ENCODE assay signal across 1 cellular context in the genomic region with DNA sequence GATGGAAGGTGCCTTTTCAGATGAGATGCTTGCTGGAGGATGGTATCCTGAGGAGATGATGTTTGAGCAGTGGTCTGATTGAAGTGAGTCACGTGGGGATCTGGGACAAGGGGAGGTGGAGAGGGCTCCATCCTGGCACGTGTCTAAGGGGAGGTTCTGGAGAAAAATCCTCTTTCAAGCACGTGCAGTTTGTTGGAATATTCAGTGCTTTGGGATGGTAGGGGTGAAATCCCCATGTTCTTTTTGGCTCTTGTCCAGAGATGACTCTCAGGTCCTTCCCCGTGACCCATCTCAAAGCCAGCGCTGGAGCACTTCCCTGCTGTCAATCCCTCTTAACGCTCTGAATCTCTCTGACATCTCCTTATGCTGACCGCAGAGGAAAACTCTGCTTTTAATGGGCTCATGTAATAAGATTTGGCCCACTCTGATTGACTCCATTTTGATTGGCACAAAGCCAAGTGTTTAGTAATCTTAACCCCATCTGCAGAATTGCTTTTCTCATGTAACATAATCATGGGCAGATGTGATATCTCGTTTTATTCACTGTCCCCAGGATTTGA.
A peak's percentile ranks its signal among the peaks of the same experiment; 100 is the strongest.
TF ChIP-seq lines count a peak whose summit lies in the region.

No MANE protein-coding gene starts in this region.

TF ChIP-seq in HEK293, 187 proteins besides CTCF, POLR2A, EP300 and RAD21 (continued from another document and continues in another):
- TF ChIP-seq, protein P1, sequence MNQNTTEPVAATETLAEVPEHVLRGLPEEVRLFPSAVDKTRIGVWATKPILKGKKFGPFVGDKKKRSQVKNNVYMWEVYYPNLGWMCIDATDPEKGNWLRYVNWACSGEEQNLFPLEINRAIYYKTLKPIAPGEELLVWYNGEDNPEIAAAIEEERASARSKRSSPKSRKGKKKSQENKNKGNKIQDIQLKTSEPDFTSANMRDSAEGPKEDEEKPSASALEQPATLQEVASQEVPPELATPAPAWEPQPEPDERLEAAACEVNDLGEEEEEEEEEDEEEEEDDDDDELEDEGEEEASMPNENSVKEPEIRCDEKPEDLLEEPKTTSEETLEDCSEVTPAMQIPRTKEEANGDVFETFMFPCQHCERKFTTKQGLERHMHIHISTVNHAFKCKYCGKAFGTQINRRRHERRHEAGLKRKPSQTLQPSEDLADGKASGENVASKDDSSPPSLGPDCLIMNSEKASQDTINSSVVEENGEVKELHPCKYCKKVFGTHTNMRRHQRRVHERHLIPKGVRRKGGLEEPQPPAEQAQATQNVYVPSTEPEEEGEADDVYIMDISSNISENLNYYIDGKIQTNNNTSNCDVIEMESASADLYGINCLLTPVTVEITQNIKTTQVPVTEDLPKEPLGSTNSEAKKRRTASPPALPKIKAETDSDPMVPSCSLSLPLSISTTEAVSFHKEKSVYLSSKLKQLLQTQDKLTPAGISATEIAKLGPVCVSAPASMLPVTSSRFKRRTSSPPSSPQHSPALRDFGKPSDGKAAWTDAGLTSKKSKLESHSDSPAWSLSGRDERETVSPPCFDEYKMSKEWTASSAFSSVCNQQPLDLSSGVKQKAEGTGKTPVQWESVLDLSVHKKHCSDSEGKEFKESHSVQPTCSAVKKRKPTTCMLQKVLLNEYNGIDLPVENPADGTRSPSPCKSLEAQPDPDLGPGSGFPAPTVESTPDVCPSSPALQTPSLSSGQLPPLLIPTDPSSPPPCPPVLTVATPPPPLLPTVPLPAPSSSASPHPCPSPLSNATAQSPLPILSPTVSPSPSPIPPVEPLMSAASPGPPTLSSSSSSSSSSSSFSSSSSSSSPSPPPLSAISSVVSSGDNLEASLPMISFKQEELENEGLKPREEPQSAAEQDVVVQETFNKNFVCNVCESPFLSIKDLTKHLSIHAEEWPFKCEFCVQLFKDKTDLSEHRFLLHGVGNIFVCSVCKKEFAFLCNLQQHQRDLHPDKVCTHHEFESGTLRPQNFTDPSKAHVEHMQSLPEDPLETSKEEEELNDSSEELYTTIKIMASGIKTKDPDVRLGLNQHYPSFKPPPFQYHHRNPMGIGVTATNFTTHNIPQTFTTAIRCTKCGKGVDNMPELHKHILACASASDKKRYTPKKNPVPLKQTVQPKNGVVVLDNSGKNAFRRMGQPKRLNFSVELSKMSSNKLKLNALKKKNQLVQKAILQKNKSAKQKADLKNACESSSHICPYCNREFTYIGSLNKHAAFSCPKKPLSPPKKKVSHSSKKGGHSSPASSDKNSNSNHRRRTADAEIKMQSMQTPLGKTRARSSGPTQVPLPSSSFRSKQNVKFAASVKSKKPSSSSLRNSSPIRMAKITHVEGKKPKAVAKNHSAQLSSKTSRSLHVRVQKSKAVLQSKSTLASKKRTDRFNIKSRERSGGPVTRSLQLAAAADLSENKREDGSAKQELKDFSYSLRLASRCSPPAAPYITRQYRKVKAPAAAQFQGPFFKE (tag by site-specific recombination; IDR thresholded peaks at IDR 0.05; ENCODE audit: borderline replicate concordance) = no peak
- no peak for TF ChIP-seq ZNF585B (tag by site-specific recombination; IDR thresholded peaks at IDR 0.05)
- TF ChIP-seq GFI1B (tag by site-specific recombination; IDR thresholded peaks at IDR 0.05) = peak; percentile 76
- TF ChIP-seq ZNF2 (tag by site-specific recombination; IDR thresholded peaks at IDR 0.05) = no peak
- TF ChIP-seq, protein P2, sequence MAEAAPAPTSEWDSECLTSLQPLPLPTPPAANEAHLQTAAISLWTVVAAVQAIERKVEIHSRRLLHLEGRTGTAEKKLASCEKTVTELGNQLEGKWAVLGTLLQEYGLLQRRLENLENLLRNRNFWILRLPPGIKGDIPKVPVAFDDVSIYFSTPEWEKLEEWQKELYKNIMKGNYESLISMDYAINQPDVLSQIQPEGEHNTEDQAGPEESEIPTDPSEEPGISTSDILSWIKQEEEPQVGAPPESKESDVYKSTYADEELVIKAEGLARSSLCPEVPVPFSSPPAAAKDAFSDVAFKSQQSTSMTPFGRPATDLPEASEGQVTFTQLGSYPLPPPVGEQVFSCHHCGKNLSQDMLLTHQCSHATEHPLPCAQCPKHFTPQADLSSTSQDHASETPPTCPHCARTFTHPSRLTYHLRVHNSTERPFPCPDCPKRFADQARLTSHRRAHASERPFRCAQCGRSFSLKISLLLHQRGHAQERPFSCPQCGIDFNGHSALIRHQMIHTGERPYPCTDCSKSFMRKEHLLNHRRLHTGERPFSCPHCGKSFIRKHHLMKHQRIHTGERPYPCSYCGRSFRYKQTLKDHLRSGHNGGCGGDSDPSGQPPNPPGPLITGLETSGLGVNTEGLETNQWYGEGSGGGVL (tag by site-specific recombination; IDR thresholded peaks at IDR 0.05) = peak; percentile 75
- TF ChIP-seq ZNF549 (tag by site-specific recombination; IDR thresholded peaks at IDR 0.05) = peak; percentile 70
- TF ChIP-seq, protein P3, sequence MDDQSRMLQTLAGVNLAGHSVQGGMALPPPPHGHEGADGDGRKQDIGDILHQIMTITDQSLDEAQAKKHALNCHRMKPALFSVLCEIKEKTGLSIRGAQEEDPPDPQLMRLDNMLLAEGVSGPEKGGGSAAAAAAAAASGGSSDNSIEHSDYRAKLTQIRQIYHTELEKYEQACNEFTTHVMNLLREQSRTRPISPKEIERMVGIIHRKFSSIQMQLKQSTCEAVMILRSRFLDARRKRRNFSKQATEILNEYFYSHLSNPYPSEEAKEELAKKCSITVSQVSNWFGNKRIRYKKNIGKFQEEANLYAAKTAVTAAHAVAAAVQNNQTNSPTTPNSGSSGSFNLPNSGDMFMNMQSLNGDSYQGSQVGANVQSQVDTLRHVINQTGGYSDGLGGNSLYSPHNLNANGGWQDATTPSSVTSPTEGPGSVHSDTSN (CRISPR knock-in tag; IDR thresholded peaks at IDR 0.05) = no peak
- no peak for TF ChIP-seq ZBTB26 (tag by site-specific recombination; optimal IDR thresholded peaks at IDR 0.05)
- no peak for TF ChIP-seq HOXD13 (CRISPR knock-in tag; IDR thresholded peaks at IDR 0.05; ENCODE audit: borderline replicate concordance)
- TF ChIP-seq ZNF555 (tag by site-specific recombination; conservative IDR thresholded peaks at IDR 0.05) = no peak
- TF ChIP-seq ZNF23 (tag by site-specific recombination; IDR thresholded peaks at IDR 0.05; ENCODE audit: borderline replicate concordance) = no peak
- no peak for TF ChIP-seq ZNF621 (tag by site-specific recombination; IDR thresholded peaks at IDR 0.05)
- no peak for TF ChIP-seq ZNF394 (tag by site-specific recombination; IDR thresholded peaks at IDR 0.05; ENCODE audit: borderline replicate concordance)
- TF ChIP-seq ZNF157 (tag by site-specific recombination; IDR thresholded peaks at IDR 0.05) = no peak
- TF ChIP-seq IKZF3 (tag by site-specific recombination; IDR thresholded peaks at IDR 0.05) = 0 out of 2 replicates have a peak, but pooled peaks have one; percentile 34
- peak; percentile 65 for TF ChIP-seq ZNF558 (tag by site-specific recombination; IDR thresholded peaks at IDR 0.05)
- TF ChIP-seq OSR2 (tag by site-specific recombination; IDR thresholded peaks at IDR 0.05) = peak; percentile 43; the same call in 1 of the 2 replicates
- TF ChIP-seq ZNF677 (tag by site-specific recombination; IDR thresholded peaks at IDR 0.05) = peak; percentile 40; the same call in 1 of the 2 replicates
- TF ChIP-seq ZNF792 (tag by site-specific recombination; IDR thresholded peaks at IDR 0.05) = no peak
- no peak for TF ChIP-seq HOXC10 (CRISPR knock-in tag; IDR thresholded peaks at IDR 0.05)
- TF ChIP-seq ZNF707 (tag by site-specific recombination; IDR thresholded peaks at IDR 0.05) = no peak
- TF ChIP-seq ZNF501 (tag by site-specific recombination; IDR thresholded peaks at IDR 0.05) = no peak
- TF ChIP-seq, protein P4, sequence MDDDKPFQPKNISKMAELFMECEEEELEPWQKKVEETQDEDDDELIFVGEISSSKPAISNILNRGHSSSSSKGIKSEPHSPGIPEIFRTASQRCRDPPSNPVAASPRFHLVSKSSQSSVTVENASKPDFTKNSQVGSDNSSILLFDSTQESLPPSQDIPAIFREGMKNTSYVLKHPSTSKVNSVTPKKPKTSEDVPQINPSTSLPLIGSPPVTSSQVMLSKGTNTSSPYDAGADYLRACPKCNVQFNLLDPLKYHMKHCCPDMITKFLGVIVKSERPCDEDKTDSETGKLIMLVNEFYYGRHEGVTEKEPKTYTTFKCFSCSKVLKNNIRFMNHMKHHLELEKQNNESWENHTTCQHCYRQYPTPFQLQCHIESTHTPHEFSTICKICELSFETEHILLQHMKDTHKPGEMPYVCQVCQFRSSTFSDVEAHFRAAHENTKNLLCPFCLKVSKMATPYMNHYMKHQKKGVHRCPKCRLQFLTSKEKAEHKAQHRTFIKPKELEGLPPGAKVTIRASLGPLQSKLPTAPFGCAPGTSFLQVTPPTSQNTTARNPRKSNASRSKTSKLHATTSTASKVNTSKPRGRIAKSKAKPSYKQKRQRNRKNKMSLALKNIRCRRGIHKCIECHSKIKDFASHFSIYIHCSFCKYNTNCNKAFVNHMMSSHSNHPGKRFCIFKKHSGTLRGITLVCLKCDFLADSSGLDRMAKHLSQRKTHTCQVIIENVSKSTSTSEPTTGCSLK (tag by site-specific recombination; IDR thresholded peaks at IDR 0.05) = no peak
- TF ChIP-seq ZBTB44 (tag by site-specific recombination; IDR thresholded peaks at IDR 0.05) = peak; percentile 86
- TF ChIP-seq ZBTB20 (tag by site-specific recombination; IDR thresholded peaks at IDR 0.05) = no peak
- peak; percentile 30; the same call in 1 of the 2 replicates for TF ChIP-seq ZNF335 (tag by site-specific recombination; conservative IDR thresholded peaks at IDR 0.05)
- TF ChIP-seq ZNF221 (tag by site-specific recombination; IDR thresholded peaks at IDR 0.05; ENCODE audit: borderline replicate concordance) = peak; percentile 79; the same call in 1 of the 2 replicates
- TF ChIP-seq ZNF280D (tag by site-specific recombination; IDR thresholded peaks at IDR 0.05) = no peak
- no peak for TF ChIP-seq ZSCAN16 (tag by site-specific recombination; IDR thresholded peaks at IDR 0.05)
- TF ChIP-seq YY2 (tag by site-specific recombination; IDR thresholded peaks at IDR 0.05) = no peak
- TF ChIP-seq GLI4 (tag by site-specific recombination; IDR thresholded peaks at IDR 0.05) = no peak
- TF ChIP-seq EGR2 (tag by site-specific recombination; IDR thresholded peaks at IDR 0.05; ENCODE audit: low read depth) = no peak
- TF ChIP-seq ZNF169 (tag by site-specific recombination; IDR thresholded peaks at IDR 0.05) = no peak
- no peak for TF ChIP-seq ZNF133 (tag by site-specific recombination; IDR thresholded peaks at IDR 0.05)
- TF ChIP-seq ZNF660 (tag by site-specific recombination; IDR thresholded peaks at IDR 0.05) = peak; percentile 98
- TF ChIP-seq ZNF140 (tag by site-specific recombination; IDR thresholded peaks at IDR 0.05) = no peak
- no peak for TF ChIP-seq ZNF473 (tag by site-specific recombination; IDR thresholded peaks at IDR 0.05)
- TF ChIP-seq ZNF202 (tag by site-specific recombination; IDR thresholded peaks at IDR 0.05; ENCODE audit: borderline replicate concordance) = no peak
- peak; percentile 50; the same call in 1 of the 2 replicates for TF ChIP-seq ZNF132 (tag by site-specific recombination; IDR thresholded peaks at IDR 0.05; ENCODE audit: borderline replicate concordance)
- TF ChIP-seq ZNF670 (tag by site-specific recombination; IDR thresholded peaks at IDR 0.05; ENCODE audit: low read depth) = no peak
- no peak for TF ChIP-seq ZNF292 (tag by site-specific recombination; IDR thresholded peaks at IDR 0.05; ENCODE audit: borderline replicate concordance, low read depth)
- no peak for TF ChIP-seq BCL11A (tag by site-specific recombination; IDR thresholded peaks at IDR 0.05; ENCODE audit: low read depth)
- TF ChIP-seq, protein P5, sequence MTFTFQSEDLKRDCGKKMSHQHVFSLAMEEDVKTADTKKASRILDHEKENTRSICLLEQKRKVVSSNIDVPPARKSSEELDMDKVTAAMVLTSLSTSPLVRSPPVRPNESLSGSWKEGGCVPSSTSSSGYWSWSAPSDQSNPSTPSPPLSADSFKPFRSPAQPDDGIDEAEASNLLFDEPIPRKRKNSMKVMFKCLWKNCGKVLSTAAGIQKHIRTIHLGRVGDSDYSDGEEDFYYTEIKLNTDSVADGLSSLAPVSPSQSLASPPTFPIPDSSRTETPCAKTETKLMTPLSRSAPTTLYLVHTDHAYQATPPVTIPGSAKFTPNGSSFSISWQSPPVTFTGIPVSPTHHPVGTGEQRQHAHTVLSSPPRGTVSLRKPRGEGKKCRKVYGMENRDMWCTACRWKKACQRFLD (tag by site-specific recombination; IDR thresholded peaks at IDR 0.05) = no peak
- no peak for TF ChIP-seq ZNF548 (tag by site-specific recombination; IDR thresholded peaks at IDR 0.05)
